ENCODE assay signal across 1 cellular context in genomic region chr3:13515036-13515435, GRCh38.
TF ChIP-seq lines count a peak whose summit lies in the region.

No MANE protein-coding gene starts in this region.

TF ChIP-seq in H1, 55 proteins besides CTCF, POLR2A, EP300 and RAD21:
- TF ChIP-seq PHF8 (conservative IDR thresholded peaks at IDR 0.05; ENCODE audit: low read depth, low read length): no peak
- no peak for TF ChIP-seq SP2 (IDR thresholded peaks at IDR 0.05; ENCODE audit: low read length)
- TF ChIP-seq TAF7 (optimal IDR thresholded peaks at IDR 0.05; ENCODE audit: borderline replicate concordance, low read depth, low read length): no peak
- TF ChIP-seq JUND (IDR thresholded peaks at IDR 0.05; ENCODE audit: low read length): no peak
- no peak for TF ChIP-seq CHD2 (IDR thresholded peaks at IDR 0.05; ENCODE audit: low read length)
- TF ChIP-seq KDM1A (IDR thresholded peaks at IDR 0.05; ENCODE audit: borderline replicate concordance, low read length): 0 out of 2 replicates have a peak, but pooled peaks have one; percentile 11
TF ChIP-seq in H1: peak in this region for 1.
